1 cellular context compared by ENCODE assay signal in genomic region chr1:228902781-228903572, GRCh38.
A peak's percentile ranks its signal among the peaks of the same experiment; 100 is the strongest.
TF ChIP-seq lines count a peak whose summit lies in the region.

No MANE protein-coding gene starts in this region.

TF ChIP-seq in HepG2, 621 proteins besides CTCF, POLR2A, EP300 and RAD21 (continued from another document and continues in another):
- TF ChIP-seq ONECUT2 (CRISPR knock-in tag; IDR thresholded peaks at IDR 0.05) (no peak), RFX1 (IDR thresholded peaks at IDR 0.05) (no peak), AHDC1 (CRISPR knock-in tag; IDR thresholded peaks at IDR 0.05; ENCODE audit: borderline replicate concordance) (peak; percentile 80; the same call in 1 of the 2 replicates), TERF1 (CRISPR knock-in tag; IDR thresholded peaks at IDR 0.05) (no peak), THAP9 (CRISPR knock-in tag; IDR thresholded peaks at IDR 0.05; ENCODE audit: borderline replicate concordance) (no peak), GATA4 (IDR thresholded peaks at IDR 0.05; ENCODE audit: borderline replicate concordance, low read depth) (peak; percentile 24; the same call in 1 of the 2 replicates), PLRG1 (conservative IDR thresholded peaks at IDR 0.05) (no peak), MEF2D (CRISPR knock-in tag; IDR thresholded peaks at IDR 0.05) (peak; percentile 51; the same call in 1 of the 2 replicates), ZNF468 (CRISPR knock-in tag; IDR thresholded peaks at IDR 0.05) (no peak), POLR2AphosphoS5 (IDR thresholded peaks at IDR 0.05; ENCODE audit: low read depth, low read length) (no peak), RBFOX2 (IDR thresholded peaks at IDR 0.05; ENCODE audit: low read depth, low read length) (no peak), TARDBP (CRISPR knock-in tag; IDR thresholded peaks at IDR 0.05) (peak; percentile 23; the same call in 1 of the 2 replicates), PCBP2 (optimal IDR thresholded peaks at IDR 0.05; ENCODE audit: low read depth, low read length, poor library complexity, severe bottlenecking) (no peak), ZNF350 (CRISPR knock-in tag; IDR thresholded peaks at IDR 0.05; ENCODE audit: borderline replicate concordance, low read depth) (no peak), RORA (CRISPR knock-in tag; IDR thresholded peaks at IDR 0.05) (no peak), GMEB1 (CRISPR knock-in tag; IDR thresholded peaks at IDR 0.05; ENCODE audit: borderline replicate concordance) (no peak), ZNF549 (CRISPR knock-in tag; IDR thresholded peaks at IDR 0.05) (no peak), NR2C2 (CRISPR knock-in tag; IDR thresholded peaks at IDR 0.05; ENCODE audit: borderline replicate concordance) (no peak), MIER2 (CRISPR knock-in tag; IDR thresholded peaks at IDR 0.05) (peak; percentile 19; the same call in 1 of the 2 replicates), ZFP37 (CRISPR knock-in tag; IDR thresholded peaks at IDR 0.05; ENCODE audit: borderline replicate concordance) (no peak), CBFB (CRISPR knock-in tag; IDR thresholded peaks at IDR 0.05) (no peak), KMT2B (CRISPR knock-in tag; IDR thresholded peaks at IDR 0.05) (no peak), ZNF564 (CRISPR knock-in tag; IDR thresholded peaks at IDR 0.05) (no peak), FOXA3 (CRISPR knock-in tag; IDR thresholded peaks at IDR 0.05) (peak; percentile 70; the same call in 1 of the 2 replicates), ZNF362 (CRISPR knock-in tag; IDR thresholded peaks at IDR 0.05; ENCODE audit: borderline replicate concordance) (no peak), MAFF (IDR thresholded peaks at IDR 0.05; ENCODE audit: low read depth, low read length) (no peak), GPN1 (CRISPR knock-in tag; IDR thresholded peaks at IDR 0.05; ENCODE audit: borderline replicate concordance) (no peak), ZNF609 (CRISPR knock-in tag; IDR thresholded peaks at IDR 0.05; ENCODE audit: borderline replicate concordance) (no peak), ZNF713 (CRISPR knock-in tag; IDR thresholded peaks at IDR 0.05) (no peak), SIN3A (IDR thresholded peaks at IDR 0.05; ENCODE audit: borderline replicate concordance, low read depth, low read length) (peak; percentile 38; the same call in 1 of the 2 replicates), SRSF9 (IDR thresholded peaks at IDR 0.05; ENCODE audit: borderline replicate concordance, insufficient read depth, low read depth, low read length, poor library complexity, severe bottlenecking) (no peak), UBTF (CRISPR knock-in tag; IDR thresholded peaks at IDR 0.05) (no peak), SNRNP70 (IDR thresholded peaks at IDR 0.05; ENCODE audit: low read depth, low read length) (no peak), MYC (CRISPR knock-in tag; IDR thresholded peaks at IDR 0.05; ENCODE audit: borderline replicate concordance) (no peak), CAMTA2 (CRISPR knock-in tag; IDR thresholded peaks at IDR 0.05; ENCODE audit: borderline replicate concordance) (no peak), ZNF552 (CRISPR knock-in tag; IDR thresholded peaks at IDR 0.05; ENCODE audit: borderline replicate concordance) (no peak), SAFB2 (CRISPR knock-in tag; IDR thresholded peaks at IDR 0.05; ENCODE audit: borderline replicate concordance, low read depth) (0 out of 2 replicates have a peak, but pooled peaks have one; percentile 21), SCMH1 (CRISPR knock-in tag; IDR thresholded peaks at IDR 0.05; ENCODE audit: borderline replicate concordance) (no peak), HIVEP1 (CRISPR knock-in tag; IDR thresholded peaks at IDR 0.05) (no peak), SP4 (CRISPR knock-in tag; IDR thresholded peaks at IDR 0.05) (no peak), ZFP82 (CRISPR knock-in tag; IDR thresholded peaks at IDR 0.05; ENCODE audit: borderline replicate concordance) (no peak), HES4 (CRISPR knock-in tag; IDR thresholded peaks at IDR 0.05; ENCODE audit: borderline replicate concordance) (no peak)
